Comparison of ENCODE assay signal across 1 cellular context in the genomic region with DNA sequence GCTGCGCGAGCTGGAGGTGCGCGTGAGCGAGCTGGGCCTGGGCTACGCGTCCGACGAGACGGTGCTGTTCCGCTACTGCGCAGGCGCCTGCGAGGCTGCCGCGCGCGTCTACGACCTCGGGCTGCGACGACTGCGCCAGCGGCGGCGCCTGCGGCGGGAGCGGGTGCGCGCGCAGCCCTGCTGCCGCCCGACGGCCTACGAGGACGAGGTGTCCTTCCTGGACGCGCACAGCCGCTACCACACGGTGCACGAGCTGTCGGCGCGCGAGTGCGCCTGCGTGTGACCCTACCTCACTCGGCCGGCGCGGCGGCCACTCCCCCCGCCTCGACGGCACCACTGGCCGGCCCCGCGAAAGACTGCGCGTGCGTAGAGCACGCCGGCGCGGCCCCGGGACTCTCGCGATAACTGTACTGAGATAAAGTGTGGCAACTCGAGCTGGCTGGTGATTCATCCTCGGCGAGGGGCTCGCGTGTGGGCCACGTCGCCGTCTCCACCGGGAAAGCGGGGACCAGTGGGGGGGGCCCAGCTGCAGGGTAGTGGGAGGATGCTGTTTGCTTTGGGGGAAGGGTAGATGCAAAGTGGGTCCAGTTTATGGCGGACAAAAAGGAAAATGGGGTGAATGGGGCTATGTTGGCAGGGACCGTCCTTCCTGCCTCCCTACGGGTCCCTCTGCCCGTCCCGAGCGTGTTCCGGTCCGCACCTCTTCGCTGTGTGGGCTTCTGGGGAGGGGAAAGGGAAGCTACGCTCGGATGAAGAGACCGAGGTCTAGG.
TF ChIP-seq lines count a peak whose summit lies in the region.

No MANE protein-coding gene starts in this region.

TF ChIP-seq in K562, 482 proteins besides CTCF, POLR2A, EP300 and RAD21 (continued from another document and continues in another):
- TF ChIP-seq, protein P1, sequence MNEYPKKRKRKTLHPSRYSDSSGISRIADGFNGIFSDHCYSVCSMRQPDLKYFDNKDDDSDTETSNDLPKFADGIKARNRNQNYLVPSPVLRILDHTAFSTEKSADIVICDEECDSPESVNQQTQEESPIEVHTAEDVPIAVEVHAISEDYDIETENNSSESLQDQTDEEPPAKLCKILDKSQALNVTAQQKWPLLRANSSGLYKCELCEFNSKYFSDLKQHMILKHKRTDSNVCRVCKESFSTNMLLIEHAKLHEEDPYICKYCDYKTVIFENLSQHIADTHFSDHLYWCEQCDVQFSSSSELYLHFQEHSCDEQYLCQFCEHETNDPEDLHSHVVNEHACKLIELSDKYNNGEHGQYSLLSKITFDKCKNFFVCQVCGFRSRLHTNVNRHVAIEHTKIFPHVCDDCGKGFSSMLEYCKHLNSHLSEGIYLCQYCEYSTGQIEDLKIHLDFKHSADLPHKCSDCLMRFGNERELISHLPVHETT (CRISPR knock-in tag; conservative IDR thresholded peaks at IDR 0.05 in 1 of 2, IDR thresholded peaks at IDR 0.05 in 1 of 2), result peak in 1 of 2 experiments; percentile 84; a peak in 2 of 4 replicates
- TF ChIP-seq, protein P2, sequence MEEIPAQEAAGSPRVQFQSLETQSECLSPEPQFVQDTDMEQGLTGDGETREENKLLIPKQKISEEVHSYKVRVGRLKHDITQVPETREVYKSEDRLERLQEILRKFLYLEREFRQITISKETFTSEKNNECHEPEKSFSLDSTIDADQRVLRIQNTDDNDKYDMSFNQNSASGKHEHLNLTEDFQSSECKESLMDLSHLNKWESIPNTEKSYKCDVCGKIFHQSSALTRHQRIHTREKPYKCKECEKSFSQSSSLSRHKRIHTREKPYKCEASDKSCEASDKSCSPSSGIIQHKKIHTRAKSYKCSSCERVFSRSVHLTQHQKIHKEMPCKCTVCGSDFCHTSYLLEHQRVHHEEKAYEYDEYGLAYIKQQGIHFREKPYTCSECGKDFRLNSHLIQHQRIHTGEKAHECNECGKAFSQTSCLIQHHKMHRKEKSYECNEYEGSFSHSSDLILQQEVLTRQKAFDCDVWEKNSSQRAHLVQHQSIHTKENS (CRISPR knock-in tag; IDR thresholded peaks at IDR 0.05), result no peak
- TF ChIP-seq KDM5B (IDR thresholded peaks at IDR 0.05; ENCODE audit: insufficient replicate concordance, low read depth, low read length) (peak; percentile 98), RBM39 (optimal IDR thresholded peaks at IDR 0.05; ENCODE audit: low read depth, low read length) (peak; percentile 82), STAG1 (CRISPR knock-in tag; IDR thresholded peaks at IDR 0.05; ENCODE audit: borderline replicate concordance) (0 out of 2 replicates have a peak, but pooled peaks have one; percentile 27), NEUROD1 (IDR thresholded peaks at IDR 0.05; ENCODE audit: borderline replicate concordance, low read depth, low read length, partially characterized antibody) (no peak), PHF20 (IDR thresholded peaks at IDR 0.05; ENCODE audit: partially characterized antibody) (peak; percentile 75), ERF (CRISPR knock-in tag; IDR thresholded peaks at IDR 0.05) (peak; percentile 77; the same call in 1 of the 2 replicates), ZNF24 (IDR thresholded peaks at IDR 0.05) (peak; percentile 71; the same call in 1 of the 2 replicates), TRIM28 (IDR thresholded peaks at IDR 0.05) (peak; percentile 34; the same call in 1 of the 2 replicates), MAFK (IDR thresholded peaks at IDR 0.05; ENCODE audit: low read length) (0 out of 2 replicates have a peak, but pooled peaks have one; percentile 9), HMGN3 (IDR thresholded peaks at IDR 0.05; ENCODE audit: borderline replicate concordance, extremely low read depth, insufficient read length, low read depth, low read length) (peak; percentile 67)
- TF ChIP-seq, protein P3, sequence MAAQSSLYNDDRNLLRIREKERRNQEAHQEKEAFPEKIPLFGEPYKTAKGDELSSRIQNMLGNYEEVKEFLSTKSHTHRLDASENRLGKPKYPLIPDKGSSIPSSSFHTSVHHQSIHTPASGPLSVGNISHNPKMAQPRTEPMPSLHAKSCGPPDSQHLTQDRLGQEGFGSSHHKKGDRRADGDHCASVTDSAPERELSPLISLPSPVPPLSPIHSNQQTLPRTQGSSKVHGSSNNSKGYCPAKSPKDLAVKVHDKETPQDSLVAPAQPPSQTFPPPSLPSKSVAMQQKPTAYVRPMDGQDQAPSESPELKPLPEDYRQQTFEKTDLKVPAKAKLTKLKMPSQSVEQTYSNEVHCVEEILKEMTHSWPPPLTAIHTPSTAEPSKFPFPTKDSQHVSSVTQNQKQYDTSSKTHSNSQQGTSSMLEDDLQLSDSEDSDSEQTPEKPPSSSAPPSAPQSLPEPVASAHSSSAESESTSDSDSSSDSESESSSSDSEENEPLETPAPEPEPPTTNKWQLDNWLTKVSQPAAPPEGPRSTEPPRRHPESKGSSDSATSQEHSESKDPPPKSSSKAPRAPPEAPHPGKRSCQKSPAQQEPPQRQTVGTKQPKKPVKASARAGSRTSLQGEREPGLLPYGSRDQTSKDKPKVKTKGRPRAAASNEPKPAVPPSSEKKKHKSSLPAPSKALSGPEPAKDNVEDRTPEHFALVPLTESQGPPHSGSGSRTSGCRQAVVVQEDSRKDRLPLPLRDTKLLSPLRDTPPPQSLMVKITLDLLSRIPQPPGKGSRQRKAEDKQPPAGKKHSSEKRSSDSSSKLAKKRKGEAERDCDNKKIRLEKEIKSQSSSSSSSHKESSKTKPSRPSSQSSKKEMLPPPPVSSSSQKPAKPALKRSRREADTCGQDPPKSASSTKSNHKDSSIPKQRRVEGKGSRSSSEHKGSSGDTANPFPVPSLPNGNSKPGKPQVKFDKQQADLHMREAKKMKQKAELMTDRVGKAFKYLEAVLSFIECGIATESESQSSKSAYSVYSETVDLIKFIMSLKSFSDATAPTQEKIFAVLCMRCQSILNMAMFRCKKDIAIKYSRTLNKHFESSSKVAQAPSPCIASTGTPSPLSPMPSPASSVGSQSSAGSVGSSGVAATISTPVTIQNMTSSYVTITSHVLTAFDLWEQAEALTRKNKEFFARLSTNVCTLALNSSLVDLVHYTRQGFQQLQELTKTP (IDR thresholded peaks at IDR 0.05; ENCODE audit: low read depth in 1 of 2, partially characterized antibody in 2 of 2), result peak in 1 of 2 experiments; percentile 70
- TF ChIP-seq, protein P4, sequence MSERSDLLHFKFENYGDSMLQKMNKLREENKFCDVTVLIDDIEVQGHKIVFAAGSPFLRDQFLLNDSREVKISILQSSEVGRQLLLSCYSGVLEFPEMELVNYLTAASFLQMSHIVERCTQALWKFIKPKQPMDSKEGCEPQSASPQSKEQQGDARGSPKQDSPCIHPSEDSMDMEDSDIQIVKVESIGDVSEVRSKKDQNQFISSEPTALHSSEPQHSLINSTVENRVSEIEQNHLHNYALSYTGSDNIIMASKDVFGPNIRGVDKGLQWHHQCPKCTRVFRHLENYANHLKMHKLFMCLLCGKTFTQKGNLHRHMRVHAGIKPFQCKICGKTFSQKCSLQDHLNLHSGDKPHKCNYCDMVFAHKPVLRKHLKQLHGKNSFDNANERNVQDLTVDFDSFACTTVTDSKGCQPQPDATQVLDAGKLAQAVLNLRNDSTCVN (CRISPR knock-in tag; IDR thresholded peaks at IDR 0.05), result peak; percentile 86
- TF ChIP-seq, protein P5, sequence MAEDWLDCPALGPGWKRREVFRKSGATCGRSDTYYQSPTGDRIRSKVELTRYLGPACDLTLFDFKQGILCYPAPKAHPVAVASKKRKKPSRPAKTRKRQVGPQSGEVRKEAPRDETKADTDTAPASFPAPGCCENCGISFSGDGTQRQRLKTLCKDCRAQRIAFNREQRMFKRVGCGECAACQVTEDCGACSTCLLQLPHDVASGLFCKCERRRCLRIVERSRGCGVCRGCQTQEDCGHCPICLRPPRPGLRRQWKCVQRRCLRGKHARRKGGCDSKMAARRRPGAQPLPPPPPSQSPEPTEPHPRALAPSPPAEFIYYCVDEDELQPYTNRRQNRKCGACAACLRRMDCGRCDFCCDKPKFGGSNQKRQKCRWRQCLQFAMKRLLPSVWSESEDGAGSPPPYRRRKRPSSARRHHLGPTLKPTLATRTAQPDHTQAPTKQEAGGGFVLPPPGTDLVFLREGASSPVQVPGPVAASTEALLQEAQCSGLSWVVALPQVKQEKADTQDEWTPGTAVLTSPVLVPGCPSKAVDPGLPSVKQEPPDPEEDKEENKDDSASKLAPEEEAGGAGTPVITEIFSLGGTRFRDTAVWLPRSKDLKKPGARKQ (CRISPR knock-in tag; IDR thresholded peaks at IDR 0.05), result no peak
- TF ChIP-seq, protein P6, sequence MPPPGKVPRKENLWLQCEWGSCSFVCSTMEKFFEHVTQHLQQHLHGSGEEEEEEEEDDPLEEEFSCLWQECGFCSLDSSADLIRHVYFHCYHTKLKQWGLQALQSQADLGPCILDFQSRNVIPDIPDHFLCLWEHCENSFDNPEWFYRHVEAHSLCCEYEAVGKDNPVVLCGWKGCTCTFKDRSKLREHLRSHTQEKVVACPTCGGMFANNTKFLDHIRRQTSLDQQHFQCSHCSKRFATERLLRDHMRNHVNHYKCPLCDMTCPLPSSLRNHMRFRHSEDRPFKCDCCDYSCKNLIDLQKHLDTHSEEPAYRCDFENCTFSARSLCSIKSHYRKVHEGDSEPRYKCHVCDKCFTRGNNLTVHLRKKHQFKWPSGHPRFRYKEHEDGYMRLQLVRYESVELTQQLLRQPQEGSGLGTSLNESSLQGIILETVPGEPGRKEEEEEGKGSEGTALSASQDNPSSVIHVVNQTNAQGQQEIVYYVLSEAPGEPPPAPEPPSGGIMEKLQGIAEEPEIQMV (tag; conservative IDR thresholded peaks at IDR 0.05; ENCODE audit: low read depth), result no peak
- TF ChIP-seq, protein P7, sequence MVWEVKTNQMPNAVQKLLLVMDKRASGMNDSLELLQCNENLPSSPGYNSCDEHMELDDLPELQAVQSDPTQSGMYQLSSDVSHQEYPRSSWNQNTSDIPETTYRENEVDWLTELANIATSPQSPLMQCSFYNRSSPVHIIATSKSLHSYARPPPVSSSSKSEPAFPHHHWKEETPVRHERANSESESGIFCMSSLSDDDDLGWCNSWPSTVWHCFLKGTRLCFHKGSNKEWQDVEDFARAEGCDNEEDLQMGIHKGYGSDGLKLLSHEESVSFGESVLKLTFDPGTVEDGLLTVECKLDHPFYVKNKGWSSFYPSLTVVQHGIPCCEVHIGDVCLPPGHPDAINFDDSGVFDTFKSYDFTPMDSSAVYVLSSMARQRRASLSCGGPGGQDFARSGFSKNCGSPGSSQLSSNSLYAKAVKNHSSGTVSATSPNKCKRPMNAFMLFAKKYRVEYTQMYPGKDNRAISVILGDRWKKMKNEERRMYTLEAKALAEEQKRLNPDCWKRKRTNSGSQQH (CRISPR knock-in tag; IDR thresholded peaks at IDR 0.05), result peak; percentile 94
- TF ChIP-seq, protein P8, sequence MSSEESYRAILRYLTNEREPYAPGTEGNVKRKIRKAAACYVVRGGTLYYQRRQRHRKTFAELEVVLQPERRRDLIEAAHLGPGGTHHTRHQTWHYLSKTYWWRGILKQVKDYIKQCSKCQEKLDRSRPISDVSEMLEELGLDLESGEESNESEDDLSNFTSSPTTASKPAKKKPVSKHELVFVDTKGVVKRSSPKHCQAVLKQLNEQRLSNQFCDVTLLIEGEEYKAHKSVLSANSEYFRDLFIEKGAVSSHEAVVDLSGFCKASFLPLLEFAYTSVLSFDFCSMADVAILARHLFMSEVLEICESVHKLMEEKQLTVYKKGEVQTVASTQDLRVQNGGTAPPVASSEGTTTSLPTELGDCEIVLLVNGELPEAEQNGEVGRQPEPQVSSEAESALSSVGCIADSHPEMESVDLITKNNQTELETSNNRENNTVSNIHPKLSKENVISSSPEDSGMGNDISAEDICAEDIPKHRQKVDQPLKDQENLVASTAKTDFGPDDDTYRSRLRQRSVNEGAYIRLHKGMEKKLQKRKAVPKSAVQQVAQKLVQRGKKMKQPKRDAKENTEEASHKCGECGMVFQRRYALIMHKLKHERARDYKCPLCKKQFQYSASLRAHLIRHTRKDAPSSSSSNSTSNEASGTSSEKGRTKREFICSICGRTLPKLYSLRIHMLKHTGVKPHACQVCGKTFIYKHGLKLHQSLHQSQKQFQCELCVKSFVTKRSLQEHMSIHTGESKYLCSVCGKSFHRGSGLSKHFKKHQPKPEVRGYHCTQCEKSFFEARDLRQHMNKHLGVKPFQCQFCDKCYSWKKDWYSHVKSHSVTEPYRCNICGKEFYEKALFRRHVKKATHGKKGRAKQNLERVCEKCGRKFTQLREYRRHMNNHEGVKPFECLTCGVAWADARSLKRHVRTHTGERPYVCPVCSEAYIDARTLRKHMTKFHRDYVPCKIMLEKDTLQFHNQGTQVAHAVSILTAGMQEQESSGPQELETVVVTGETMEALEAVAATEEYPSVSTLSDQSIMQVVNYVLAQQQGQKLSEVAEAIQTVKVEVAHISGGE (CRISPR knock-in tag; IDR thresholded peaks at IDR 0.05), result peak in 1 of 3 experiments; percentile 77; a peak in 2 of 6 replicates
- TF ChIP-seq, protein P9, sequence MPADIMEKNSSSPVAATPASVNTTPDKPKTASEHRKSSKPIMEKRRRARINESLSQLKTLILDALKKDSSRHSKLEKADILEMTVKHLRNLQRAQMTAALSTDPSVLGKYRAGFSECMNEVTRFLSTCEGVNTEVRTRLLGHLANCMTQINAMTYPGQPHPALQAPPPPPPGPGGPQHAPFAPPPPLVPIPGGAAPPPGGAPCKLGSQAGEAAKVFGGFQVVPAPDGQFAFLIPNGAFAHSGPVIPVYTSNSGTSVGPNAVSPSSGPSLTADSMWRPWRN (IDR thresholded peaks at IDR 0.05; ENCODE audit: low read depth), result no peak
- TF ChIP-seq, protein P10, sequence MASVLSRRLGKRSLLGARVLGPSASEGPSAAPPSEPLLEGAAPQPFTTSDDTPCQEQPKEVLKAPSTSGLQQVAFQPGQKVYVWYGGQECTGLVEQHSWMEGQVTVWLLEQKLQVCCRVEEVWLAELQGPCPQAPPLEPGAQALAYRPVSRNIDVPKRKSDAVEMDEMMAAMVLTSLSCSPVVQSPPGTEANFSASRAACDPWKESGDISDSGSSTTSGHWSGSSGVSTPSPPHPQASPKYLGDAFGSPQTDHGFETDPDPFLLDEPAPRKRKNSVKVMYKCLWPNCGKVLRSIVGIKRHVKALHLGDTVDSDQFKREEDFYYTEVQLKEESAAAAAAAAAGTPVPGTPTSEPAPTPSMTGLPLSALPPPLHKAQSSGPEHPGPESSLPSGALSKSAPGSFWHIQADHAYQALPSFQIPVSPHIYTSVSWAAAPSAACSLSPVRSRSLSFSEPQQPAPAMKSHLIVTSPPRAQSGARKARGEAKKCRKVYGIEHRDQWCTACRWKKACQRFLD (CRISPR knock-in tag; IDR thresholded peaks at IDR 0.05), result peak; percentile 74; the same call in 1 of the 2 replicates
- TF ChIP-seq, protein P11, sequence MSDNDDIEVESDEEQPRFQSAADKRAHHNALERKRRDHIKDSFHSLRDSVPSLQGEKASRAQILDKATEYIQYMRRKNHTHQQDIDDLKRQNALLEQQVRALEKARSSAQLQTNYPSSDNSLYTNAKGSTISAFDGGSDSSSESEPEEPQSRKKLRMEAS (CRISPR knock-in tag; IDR thresholded peaks at IDR 0.05), result peak; percentile 84
